Comparison of ENCODE assay signal across 1 cellular context in the genomic region with DNA sequence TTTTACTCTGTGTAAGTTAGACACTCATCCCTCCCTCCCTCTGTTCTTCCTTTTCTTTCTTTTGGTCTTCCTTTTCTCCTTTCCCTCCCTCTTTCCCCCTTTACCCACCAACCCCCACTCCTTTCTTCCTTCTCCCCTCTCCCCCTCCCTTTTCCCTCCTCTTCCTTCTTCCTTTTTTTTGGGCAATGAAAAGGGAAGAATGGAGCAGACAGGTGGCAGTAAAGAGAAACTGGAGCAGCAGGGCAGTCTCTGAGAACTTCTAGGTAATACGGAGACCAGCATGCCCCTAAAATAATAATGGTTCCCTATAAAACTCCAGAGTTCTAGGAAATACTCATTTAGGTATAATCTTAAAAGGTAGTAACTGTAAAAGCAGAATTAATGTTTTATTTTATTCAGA.
TF ChIP-seq lines count a peak whose summit lies in the region.

No MANE protein-coding gene starts in this region.

TF ChIP-seq in H1, 55 proteins besides CTCF, POLR2A, EP300 and RAD21:
- TF ChIP-seq HDAC6 (IDR thresholded peaks at IDR 0.05; ENCODE audit: low read depth, low read length) (no peak), TEAD4 (IDR thresholded peaks at IDR 0.05; ENCODE audit: low read depth, low read length) (no peak), SRF (IDR thresholded peaks at IDR 0.05; ENCODE audit: low read depth, low read length) (no peak), RFX5 (IDR thresholded peaks at IDR 0.05; ENCODE audit: borderline replicate concordance, low read depth, low read length) (no peak), SIRT6 (IDR thresholded peaks at IDR 0.05; ENCODE audit: low read length) (no peak), CTBP2 (IDR thresholded peaks at IDR 0.05; ENCODE audit: borderline replicate concordance, insufficient read depth, insufficient read length, low read length) (no peak), NRF1 (IDR thresholded peaks at IDR 0.05; ENCODE audit: low read depth, low read length) (no peak), HDAC2 (IDR thresholded peaks at IDR 0.05; ENCODE audit: borderline replicate concordance in 1 of 2, low read depth in 2 of 2, low read length in 2 of 2) (no peak), SP2 (IDR thresholded peaks at IDR 0.05; ENCODE audit: low read length) (no peak), TAF7 (optimal IDR thresholded peaks at IDR 0.05; ENCODE audit: borderline replicate concordance, low read depth, low read length) (no peak), CBX5 (IDR thresholded peaks at IDR 0.05; ENCODE audit: low read depth, low read length) (no peak), TBP (IDR thresholded peaks at IDR 0.05; ENCODE audit: low read depth, low read length) (no peak), POLR2AphosphoS5 (IDR thresholded peaks at IDR 0.05; ENCODE audit: low read depth, low read length) (no peak), BCL11A (IDR thresholded peaks at IDR 0.05; ENCODE audit: low read depth in 2 of 2, low read length in 2 of 2) (no peak), MAFK (IDR thresholded peaks at IDR 0.05; ENCODE audit: low read depth, low read length) (no peak), EGR1 (IDR thresholded peaks at IDR 0.05; ENCODE audit: borderline replicate concordance, low read depth, low read length) (no peak), KDM5A (IDR thresholded peaks at IDR 0.05; ENCODE audit: low read length) (no peak)
- TF ChIP-seq, protein P1, sequence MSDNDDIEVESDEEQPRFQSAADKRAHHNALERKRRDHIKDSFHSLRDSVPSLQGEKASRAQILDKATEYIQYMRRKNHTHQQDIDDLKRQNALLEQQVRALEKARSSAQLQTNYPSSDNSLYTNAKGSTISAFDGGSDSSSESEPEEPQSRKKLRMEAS (IDR thresholded peaks at IDR 0.05), result no peak
